In the genomic region with DNA sequence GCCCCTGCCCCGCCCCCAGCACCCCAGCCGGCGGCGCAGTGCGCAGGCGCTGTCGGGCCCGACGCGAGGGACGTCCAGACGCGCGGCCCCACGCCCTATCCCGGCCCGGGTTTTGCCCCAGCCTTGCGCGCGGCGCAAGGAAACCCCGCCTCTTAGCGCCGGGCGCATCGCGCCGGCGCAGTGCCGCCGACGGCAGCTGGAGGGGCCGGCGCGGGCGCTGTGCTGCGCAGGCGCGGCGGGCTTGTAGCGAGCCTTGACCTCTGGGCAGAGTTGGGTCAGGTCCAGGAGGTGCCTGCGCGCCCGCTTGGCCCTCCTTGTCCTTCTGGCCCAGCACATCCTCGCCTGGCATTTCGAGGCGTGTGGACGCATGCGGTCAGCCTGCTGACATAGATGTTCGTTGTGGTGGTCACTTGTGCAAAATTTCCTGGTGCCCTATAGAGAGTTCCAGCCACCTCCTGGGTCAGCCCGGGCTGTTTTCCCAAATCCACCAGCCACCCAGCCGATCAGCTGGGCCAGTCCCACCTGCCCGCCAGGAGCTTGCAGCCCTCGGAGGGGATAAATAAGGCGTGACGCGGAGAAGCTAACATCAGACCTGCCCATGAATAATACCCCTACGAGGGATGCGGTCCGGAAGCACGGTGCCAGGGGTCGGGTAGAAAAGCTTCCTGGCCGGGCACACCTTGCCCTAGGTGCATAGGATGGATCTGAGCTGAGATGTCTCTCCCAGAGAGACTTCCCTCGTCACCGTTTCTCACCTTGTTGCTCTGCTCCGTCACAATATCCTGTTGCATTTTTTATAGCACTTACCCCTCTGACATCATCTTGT, we compare ENCODE assay signal across 8 cellular contexts. TPM values are rescaled to one million over a fixed set of nuclear protein-coding genes. Genes with fewer than 3 reads are reported as not detected.
DNase-seq lines count a peak whose midpoint lies in the region; ATAC-seq and TF ChIP-seq lines count a peak whose summit lies in the region.

No MANE protein-coding gene starts in this region.

- H3K4me1 ChIP-seq in SK-N-SH (ENCODE audit: control insufficient read depth in 1 of 2, insufficient read depth in 2 of 2, low read depth in 1 of 2, low read length in 1 of 2) = peaks cover 7 to 30% of the 10 kb centered on the region in 2 experiments; a peak in 3 of 4 replicates
- H3K4me1 ChIP-seq in ovary (ENCODE audit: insufficient read depth) = peaks cover 8% of the 10 kb centered on the region
- peaks cover 25% of the 10 kb centered on the region for H3K4me1 ChIP-seq in thymus (ENCODE audit: control insufficient read depth, insufficient read depth, low read length)

- H3K27me3 ChIP-seq in SK-N-SH (ENCODE audit: insufficient read depth) (no peaks in the 10 kb centered on the region), ovary (no peaks in the 10 kb centered on the region), thymus (ENCODE audit: control insufficient read depth, insufficient read depth) (no peaks in the 10 kb centered on the region)

- H3K36me3 Mint-ChIP-seq in activated naive CD4-positive, alpha-beta T cell treated with anti-CD3 and anti-CD28 coated beads, Interleukin-2, amount 50 U/mL, for 72 hours = peaks cover 11 to 19% of the 10 kb centered on the region in 2 donors

- 65% methylated on average over 14 of the region's 66 CpGs for WGBS in SK-N-SH (ENCODE audit: low lambda C conversion rate)
- WGBS in ovary, 3 donors = 11 to 59% (median 19%) methylated on average over 16 to 66 of the region's 66 CpGs
- 18% methylated on average over 66 of the region's 66 CpGs for WGBS in thymus

- peak overlapping the region; percentile 91 to 93 for H3K27ac Mint-ChIP-seq in activated naive CD4-positive, alpha-beta T cell treated with anti-CD3 and anti-CD28 coated beads, Interleukin-2, amount 50 U/mL, for 72 hours

- H3F3A ChIP-seq in SK-N-SH (replicated peaks; ENCODE audit: insufficient read depth) = peaks cover 5% of the 10 kb centered on the region

- DNase-seq in GM10248 (ENCODE audit: extremely low spot score) = peak; percentile 100
- DNase-seq in NB4 (ENCODE audit: low read depth) = peak; percentile 92
- DNase-seq in SK-N-SH = peak; percentile 100
- peak; percentile 98 for DNase-seq in activated naive CD4-positive, alpha-beta T cell treated with anti-CD3 and anti-CD28 coated beads, Interleukin-2, amount 50 U/mL, for 72 hours (ENCODE audit: low spot score in 2 of 2)
- peak; percentile 69 to 96 (median 91) for DNase-seq in head of caudate nucleus
- peak; percentile 90 to 96 (median 93) for DNase-seq in ovary

- H3K79me2 ChIP-seq in SK-N-SH (ENCODE audit: insufficient read depth) = peaks cover 45% of the 10 kb centered on the region

- peak overlapping the region; percentile 59; the same call in 1 of the 2 replicates for H3K9ac ChIP-seq in SK-N-SH

- H4K20me1 ChIP-seq in SK-N-SH (ENCODE audit: insufficient read depth) = peaks cover 4% of the 10 kb centered on the region; the same call in 1 of the 2 replicates

- intact Hi-C loops in head of caudate nucleus (cut with DNase I) = loop anchor here (1.0 to 5.0 kb wide), 2 partner anchors 11 to 151 kb away; a partner anchor contains a TSS
- intact Hi-C loops in ovary (cut with DNase I) = loop anchor here in 2 of 4 donors (5.0 to 10.0 kb wide), 3 partner anchors 66 to 168 kb away; no protein-coding TSS in a partner anchor

- TF ChIP-seq CTCF in GM10248 (IDR thresholded peaks at IDR 0.05; ENCODE audit: control extremely low read depth, extremely low read depth, low read depth, missing control alignments) (no peak), NB4 (IDR thresholded peaks at IDR 0.05; ENCODE audit: low read depth, low read length) (no peak), SK-N-SH (IDR thresholded peaks at IDR 0.05) (no peak), ovary (IDR thresholded peaks at IDR 0.05) (peak in 1 of 3 donors; percentile 7)

- POLR2A ChIA-PET in GM10248 (lab: Yijun Ruan, JAX) (interaction anchor here (0.6 to 0.7 kb wide), 2 partner anchors 11 kb away, joined by 3 read pairs; a partner anchor contains a TSS), SK-N-SH (lab: Yijun Ruan, JAX) (interaction anchor here (1.0 to 2.1 kb wide), 2 partner anchors 11 to 179 kb away, joined by 3 to 10 read pairs; a partner anchor contains a TSS)

- TF ChIP-seq RAD21 in SK-N-SH (IDR thresholded peaks at IDR 0.05; ENCODE audit: low read length) = no peak

- H3K9me3 Mint-ChIP-seq in activated naive CD4-positive, alpha-beta T cell treated with anti-CD3 and anti-CD28 coated beads, Interleukin-2, amount 50 U/mL, for 72 hours = no peaks in the 10 kb centered on the region

- no peaks in the 10 kb centered on the region for H3K9me3 ChIP-seq in SK-N-SH
- H3K9me3 ChIP-seq in ovary = no peaks in the 10 kb centered on the region
- H3K9me3 ChIP-seq in thymus (ENCODE audit: control insufficient read depth) = no peaks in the 10 kb centered on the region

- TF ChIP-seq POLR2A in NB4 (IDR thresholded peaks at IDR 0.05; ENCODE audit: extremely low read depth, insufficient read length) = peak; percentile 8
- TF ChIP-seq POLR2A in ovary (IDR thresholded peaks at IDR 0.05) = no peak

- H3K4me3 ChIP-seq in NB4 (ENCODE audit: low read depth, low read length) (peak overlapping the region; percentile 95), SK-N-SH (ENCODE audit: low read depth in 2 of 2, low read length in 1 of 2) (peak overlapping the region; percentile 75 to 89), ovary (peak overlapping the region; percentile 94), thymus (ENCODE audit: low read length) (peak overlapping the region; percentile 90)

- peak; percentile 92 for ATAC-seq in HG02571 (IDR thresholded peaks at IDR 0.05; ENCODE audit: unreplicated experiment)
- ATAC-seq in activated naive CD4-positive, alpha-beta T cell treated with anti-CD3 and anti-CD28 coated beads, Interleukin-2, amount 50 U/mL, for 72 hours = peak; percentile 97 to 98

- H3K27ac ChIP-seq in SK-N-SH (ENCODE audit: low read depth in 2 of 2, low read length in 1 of 2) = peak overlapping the region in 1 of 2 experiments; percentile 89; a peak in 3 of 4 replicates
- peak overlapping the region in 1 of 2 donors; percentile 69 for H3K27ac ChIP-seq in ovary
- peak overlapping the region; percentile 79 for H3K27ac ChIP-seq in thymus (ENCODE audit: low read depth)

- peak overlapping the region; percentile 93 for H3K4me2 ChIP-seq in SK-N-SH

- H3K9me2 ChIP-seq in SK-N-SH = no peaks in the 10 kb centered on the region

- peak overlapping the region; percentile 97 for H2AFZ ChIP-seq in SK-N-SH (ENCODE audit: low read depth)

- CTCF ChIA-PET in GM10248 (lab: Yijun Ruan, JAX) = interaction anchor here (1.0 to 2.5 kb wide), 5 partner anchors 10 to 453 kb away, joined by 3 to 9 read pairs (median 3); a partner anchor contains a TSS
- CTCF ChIA-PET in SK-N-SH (lab: Yijun Ruan, JAX) = interaction anchor here (0.9 to 3.5 kb wide), 2 partner anchors 12 to 180 kb away, joined by 3 to 20 read pairs; no protein-coding TSS in a partner anchor

- TF ChIP-seq EP300 in SK-N-SH (IDR thresholded peaks at IDR 0.05; ENCODE audit: borderline replicate concordance in 1 of 2, low read depth in 1 of 2, low read length in 1 of 2) = no peak
- no peak for TF ChIP-seq EP300 in ovary (IDR thresholded peaks at IDR 0.05)

- peaks cover 10 to 21% of the 10 kb centered on the region in 2 experiments for H3K36me3 ChIP-seq in SK-N-SH (replicated peaks in 1 of 2; ENCODE audit: control insufficient read depth in 1 of 2, insufficient read depth in 2 of 2, low read length in 1 of 2)
- no peaks in the 10 kb centered on the region for H3K36me3 ChIP-seq in ovary
- H3K36me3 ChIP-seq in thymus (ENCODE audit: control insufficient read depth, insufficient read depth) = peaks cover under 1% of the 10 kb centered on the region

TF ChIP-seq in SK-N-SH, 30 proteins besides CTCF, POLR2A, EP300 and RAD21 (continues in another document):
- no peak for TF ChIP-seq MEF2A (IDR thresholded peaks at IDR 0.05; ENCODE audit: borderline replicate concordance, low read depth)
- TF ChIP-seq GABPA (IDR thresholded peaks at IDR 0.05; ENCODE audit: low read depth) = no peak
- TF ChIP-seq NRF1 (IDR thresholded peaks at IDR 0.05; ENCODE audit: low read depth, low read length) = peak; percentile 98
- no peak for TF ChIP-seq RXRA (IDR thresholded peaks at IDR 0.05; ENCODE audit: borderline replicate concordance, low read depth)
- peak; percentile 35 for TF ChIP-seq MXI1 (IDR thresholded peaks at IDR 0.05; ENCODE audit: low read depth, low read length)
- no peak; the same call in 1 of the 2 replicates for TF ChIP-seq NFIC (IDR thresholded peaks at IDR 0.05; ENCODE audit: borderline replicate concordance)
- TF ChIP-seq RFX5 (IDR thresholded peaks at IDR 0.05; ENCODE audit: low read length) = no peak

RNA-seq across cellular contexts. Expression of a gene that starts 0.4 kb away (rescaled TPM):
- polyA plus RNA-seq in SK-N-SH (2012; rRNA removed) (20.9 and 27.4 TPM in 2 replicates), ovary (10 to 100 TPM; 16.8 to 25.1 TPM), thymus (33.4 TPM)
- polyA plus RNA-seq in SK-N-SH (2012; cell fraction: cytosol; rRNA removed) = 38.1 and 58.8 TPM in 2 replicates
- polyA plus RNA-seq in SK-N-SH (2012; cell fraction: nucleus; rRNA removed) = 6.0 and 10.8 TPM in 2 replicates
- total RNA-seq in activated naive CD4-positive, alpha-beta T cell treated with anti-CD3 and anti-CD28 coated beads, Interleukin-2, amount 50 U/mL, for 72 hours = 100 to 1,000 TPM; 118 to 170 TPM
- 10 to 100 TPM; 21.9 to 40.8 (median 31.4) TPM for total RNA-seq in ovary

RNA-seq across cellular contexts. Expression of a gene that starts 10.9 kb away (rescaled TPM):
- 48.0 and 60.8 TPM in 2 replicates for polyA plus RNA-seq in SK-N-SH (2012; rRNA removed)
- 80.3 and 119 TPM in 2 replicates for polyA plus RNA-seq in SK-N-SH (2012; cell fraction: cytosol; rRNA removed)
- 15.0 and 17.5 TPM in 2 replicates for polyA plus RNA-seq in SK-N-SH (2012; cell fraction: nucleus; rRNA removed)
- 10 to 100 TPM; 63.2 to 76.7 TPM for total RNA-seq in activated naive CD4-positive, alpha-beta T cell treated with anti-CD3 and anti-CD28 coated beads, Interleukin-2, amount 50 U/mL, for 72 hours
- total RNA-seq in ovary = 10 to 100 TPM; 23.2 to 50.4 (median 45.4) TPM
- 10 to 100 TPM; 28.1 to 73.1 TPM for polyA plus RNA-seq in ovary
- polyA plus RNA-seq in thymus = 82.1 TPM

RNA-seq across cellular contexts. Expression of a gene that starts 23.8 kb away (rescaled TPM):
- polyA plus RNA-seq in SK-N-SH (2012; rRNA removed) = 0.02 TPM in 1 of 2 replicates, not detected in the other
- polyA plus RNA-seq in SK-N-SH (2012; cell fraction: cytosol; rRNA removed) = not detected in 2 replicates
- 0.01 TPM in 1 of 2 replicates, not detected in the other for polyA plus RNA-seq in SK-N-SH (2012; cell fraction: nucleus; rRNA removed)
- under 1 TPM in 1 of 2 donors, not detected in 1; 0.09 TPM for total RNA-seq in activated naive CD4-positive, alpha-beta T cell treated with anti-CD3 and anti-CD28 coated beads, Interleukin-2, amount 50 U/mL, for 72 hours
- total RNA-seq in ovary = under 1 TPM in 5 of 7 donors, not detected in 2; 0.10 to 0.15 (median 0.12) TPM
- polyA plus RNA-seq in ovary = under 1 TPM; 0.02 to 0.17 TPM
- 0.14 TPM for polyA plus RNA-seq in thymus

RNA-seq across cellular contexts. Expression of a gene that starts 36.0 kb away (rescaled TPM):
- polyA plus RNA-seq in SK-N-SH (2012; rRNA removed) (0.03 and 0.05 TPM in 2 replicates), ovary (100 to 1,000 TPM in 1 of 2 donors, 10 to 100 TPM in 1; 88.8 to 301 TPM), thymus (134 TPM)
- polyA plus RNA-seq in SK-N-SH (2012; cell fraction: cytosol; rRNA removed) = 0.03 and 0.09 TPM in 2 replicates
- polyA plus RNA-seq in SK-N-SH (2012; cell fraction: nucleus; rRNA removed) = not detected in 2 replicates
- total RNA-seq in activated naive CD4-positive, alpha-beta T cell treated with anti-CD3 and anti-CD28 coated beads, Interleukin-2, amount 50 U/mL, for 72 hours = 10 to 100 TPM; 36.3 to 37.1 TPM
- total RNA-seq in ovary = 100 to 1,000 TPM in 1 of 7 donors, 10 to 100 TPM in 6; 36.7 to 117 (median 76.8) TPM
